In genomic region chr16:30557397-30557949, GRCh38 we compare ENCODE assay signal across 8 cellular contexts. TPM values are rescaled to one million over a fixed set of nuclear protein-coding genes. Genes with fewer than 3 reads are reported as not detected.
A peak's percentile ranks its signal among the peaks of the same experiment; 100 is the strongest.
DNase-seq lines count a peak whose midpoint lies in the region; ATAC-seq and TF ChIP-seq lines count a peak whose summit lies in the region.

No MANE protein-coding gene starts in this region.

- DNase-seq in activated CD4-positive, alpha-beta T cell treated with anti-CD3 and anti-CD28 coated beads for 48 hours, result peak; percentile 31
- no peak for DNase-seq in activated CD4-positive, alpha-beta T cell treated with anti-CD3 and anti-CD28 coated beads, Interleukin-2, amount 50 U/mL, for 48 hours
- DNase-seq in adipocyte (ENCODE audit: low read depth) (peak; percentile 2), stomach (no peak)

- H3K9me3 ChIP-seq in adipocyte (ENCODE audit: control insufficient read depth, low read length), result no peaks in the 10 kb centered on the region
- H3K9me3 ChIP-seq in iPS-20b (ENCODE audit: insufficient read depth, low read depth, low read length), result no peaks in the 10 kb centered on the region
- no peaks in the 10 kb centered on the region for H3K9me3 ChIP-seq in stomach

- H3K27ac ChIP-seq in iPS-20b (ENCODE audit: low read length) (no peak overlapping the region), stomach (peak overlapping the region; percentile 91 to 98 (median 96))

- peak overlapping the region; percentile 95 for H3K9ac ChIP-seq in adipocyte (ENCODE audit: low read length)
- H3K9ac ChIP-seq in iPS-20b (ENCODE audit: low read depth, low read length), result peak overlapping the region; percentile 82

- no peak for TF ChIP-seq EP300 in stomach (IDR thresholded peaks at IDR 0.05)

- no peak for TF ChIP-seq POLR2A in stomach (IDR thresholded peaks at IDR 0.05)

- H3K4me3 ChIP-seq in adipocyte (ENCODE audit: low read length) (peak overlapping the region; percentile 91), iPS-20b (ENCODE audit: low read length) (peak overlapping the region; percentile 81), stomach (peak overlapping the region; percentile 72 to 84 (median 78))

- H3K27me3 ChIP-seq in adipocyte (replicated peaks; ENCODE audit: control insufficient read depth, insufficient read depth, low read length) (no peaks in the 10 kb centered on the region), iPS-20b (ENCODE audit: insufficient read depth, low read length) (no peaks in the 10 kb centered on the region), stomach (no peaks in the 10 kb centered on the region)

- WGBS in stomach, 5 donors, result 3 to 13% (median 5%) methylated on average over 9 to 25 of the region's 25 CpGs

- ATAC-seq in HG03565 (IDR thresholded peaks at IDR 0.05; ENCODE audit: unreplicated experiment) (peak; percentile 2), HG02852 (IDR thresholded peaks at IDR 0.05; ENCODE audit: unreplicated experiment) (no peak), HG03571 (IDR thresholded peaks at IDR 0.05; ENCODE audit: unreplicated experiment) (no peak)

- no peak for TF ChIP-seq CTCF in stomach (IDR thresholded peaks at IDR 0.05)

- peaks cover 14% of the 10 kb centered on the region for H3K36me3 ChIP-seq in adipocyte (ENCODE audit: control insufficient read depth, insufficient read depth, low read length, severe bottlenecking)
- peaks cover 21% of the 10 kb centered on the region for H3K36me3 ChIP-seq in iPS-20b (ENCODE audit: insufficient read depth, low read depth, low read length)
- H3K36me3 ChIP-seq in stomach, result peaks cover 13 to 38% (median 37%) of the 10 kb centered on the region in 4 donors

- H3K4me1 ChIP-seq in adipocyte (ENCODE audit: control insufficient read depth, insufficient read depth, low read length) (peaks cover 4% of the 10 kb centered on the region), iPS-20b (ENCODE audit: insufficient read depth, low read length) (0 out of 2 replicates have a peak, but pooled peaks cover 6% of the 10 kb centered on the region), stomach (peaks cover 7 to 82% (median 66%) of the 10 kb centered on the region in 4 donors)

- intact Hi-C loops in stomach (cut with DNase I; ENCODE audit: low total_unique reads), result no loop called here

RNA-seq across cellular contexts. Expression of gene ZNF764, which starts 0.7 kb away (rescaled TPM):
- total RNA-seq in stomach, result 100 to 1,000 TPM in 1 of 5 donors, 10 to 100 TPM in 3, 1 to 10 TPM in 1; 3.5 to 107 (median 13.4) TPM
- 1 to 10 TPM; 3.9 to 7.8 (median 6.8) TPM for polyA plus RNA-seq in stomach

RNA-seq across cellular contexts. Expression of gene ZNF688, which starts 14.0 kb away (rescaled TPM):
- total RNA-seq in stomach, result 100 to 1,000 TPM in 1 of 5 donors, 10 to 100 TPM in 3, 1 to 10 TPM in 1; 9.4 to 123 (median 18.3) TPM
- polyA plus RNA-seq in stomach, result 10 to 100 TPM; 25.2 to 26.1 (median 25.3) TPM

RNA-seq across cellular contexts. Expression of gene ZNF747, which starts 22.8 kb away (rescaled TPM):
- total RNA-seq in stomach, result 10 to 100 TPM; 10.3 to 18.7 (median 12.9) TPM
- 1 to 10 TPM; 6.2 to 7.8 (median 7.3) TPM for polyA plus RNA-seq in stomach

RNA-seq across cellular contexts. Expression of gene ZNF785, which starts 28.0 kb away (rescaled TPM):
- total RNA-seq in stomach, result 10 to 100 TPM in 3 of 5 donors, 1 to 10 TPM in 2; 7.8 to 49.0 (median 10.3) TPM
- polyA plus RNA-seq in stomach, result 1 to 10 TPM; 3.8 to 5.4 (median 4.6) TPM

RNA-seq across cellular contexts. Expression of gene ZNF768, which starts 31.1 kb away (rescaled TPM):
- total RNA-seq in stomach, result 10 to 100 TPM; 11.9 to 75.0 (median 30.0) TPM
- 10 to 100 TPM; 27.0 to 33.2 (median 32.7) TPM for polyA plus RNA-seq in stomach

Comparison
In these comparisons a context has a peak if more than half of its experiments do, and no peak if none do; other contexts are left out.
1. DNase-seq: peak in activated CD4-positive, alpha-beta T cell treated with anti-CD3 and anti-CD28 coated beads for 48 hours (single experiment) and adipocyte (single experiment); none in activated CD4-positive, alpha-beta T cell treated with anti-CD3 and anti-CD28 coated beads, Interleukin-2, amount 50 U/mL, for 48 hours (0 of 2) and stomach (single experiment).
2. Peak in every context shown above with its lines, with median percentiles within 50 percentile points of each other: H3K4me3 ChIP-seq.